ENCODE assay signal across 8 cellular contexts in genomic region chr20:63978319-63979220, GRCh38. TPM values are rescaled to one million over a fixed set of nuclear protein-coding genes. Genes with fewer than 3 reads are reported as not detected.
A peak's percentile ranks its signal among the peaks of the same experiment; 100 is the strongest.
DNase-seq lines count a peak whose midpoint lies in the region; ATAC-seq and TF ChIP-seq lines count a peak whose summit lies in the region.

No MANE protein-coding gene starts in this region.

- peaks cover 7% of the 10 kb centered on the region for H3K36me3 ChIP-seq in RWPE2 (ENCODE audit: low read depth)

- TF ChIP-seq POLR2A in GM15510 (IDR thresholded peaks at IDR 0.05; ENCODE audit: borderline replicate concordance, extremely low read depth, insufficient read length): peak; percentile 44

- in situ Hi-C loops in astrocyte of the cerebellum (cut with HindIII; ENCODE audit: low sequenced_read_pairs): no loop called here

- H3K9me3 ChIP-seq in AG04450 (ENCODE audit: control insufficient read depth, insufficient read depth, low read length) (no peaks in the 10 kb centered on the region; the same call in 1 of the 2 replicates), RWPE2 (ENCODE audit: severe bottlenecking) (no peaks in the 10 kb centered on the region)

- H3K27ac ChIP-seq in AG04450 (ENCODE audit: low read depth, low read length) (peak overlapping the region; percentile 57), RWPE2 (ENCODE audit: poor library complexity, severe bottlenecking) (peak overlapping the region; percentile 73)

- CTCF ChIA-PET in AG04450 (lab: Charles Lee): interaction anchor here (0.8 kb wide), 1 partner anchor 203 kb away, joined by 3 read pairs; no protein-coding TSS in a partner anchor

- H3K4me1 ChIP-seq in RWPE2 (ENCODE audit: insufficient read depth, poor library complexity, severe bottlenecking): peaks cover 15% of the 10 kb centered on the region

- H3K27me3 ChIP-seq in AG04450 (ENCODE audit: control insufficient read depth, insufficient read depth, low read length) (no peaks in the 10 kb centered on the region), RWPE2 (ENCODE audit: insufficient read depth, poor library complexity, severe bottlenecking) (no peaks in the 10 kb centered on the region)

- ATAC-seq in HG03521 (IDR thresholded peaks at IDR 0.05; ENCODE audit: unreplicated experiment): peak; percentile 27
- peak; percentile 53 for ATAC-seq in RWPE2 (ENCODE audit: low read depth)
- ATAC-seq in GM19328 (IDR thresholded peaks at IDR 0.05; ENCODE audit: unreplicated experiment): no peak

- no peak for DNase-seq in AG04450 (ENCODE audit: low read depth, low spot score)
- DNase-seq in RWPE2 (ENCODE audit: low spot score): peak; percentile 99
- DNase-seq in astrocyte of the cerebellum (ENCODE audit: low read depth): no peak
- DNase-seq in iris pigment epithelial cell (ENCODE audit: low read depth): peak; percentile 47
- DNase-seq in stimulated activated CD4-positive, alpha-beta T cell treated with anti-CD3 and anti-CD28 coated beads, Interleukin-12 subunit alpha, Interleukin-12 subunit beta, amount 100 ng/mL, for 48 hours (ENCODE audit: low read depth in 2 of 3, low spot score in 1 of 3): peak; percentile 36 to 77 (median 46)

- TF ChIP-seq CTCF in AG04450 (IDR thresholded peaks at IDR 0.05; ENCODE audit: low read depth, low read length) (no peak), RWPE2 (IDR thresholded peaks at IDR 0.05; ENCODE audit: poor library complexity, severe bottlenecking) (no peak), astrocyte of the cerebellum (IDR thresholded peaks at IDR 0.05; ENCODE audit: low read depth, low read length, missing control alignments) (no peak)

- POLR2A ChIA-PET in AG04450 (lab: Yijun Ruan, JAX): no interaction called here

- peak overlapping the region; percentile 56 for H3K4me3 ChIP-seq in AG04450 (ENCODE audit: low read depth, low read length)
- peak overlapping the region; percentile 64 for H3K4me3 ChIP-seq in RWPE2 (ENCODE audit: severe bottlenecking)
- H3K4me3 ChIP-seq in astrocyte of the cerebellum (ENCODE audit: low read depth, low read length): peak overlapping the region; percentile 88

RNA-seq across cellular contexts. Expression of gene SAMD10, which starts 0.9 kb away (rescaled TPM):
- polyA plus RNA-seq in AG04450 (2011; rRNA removed): 1.3 and 1.8 TPM in 2 replicates
- polyA minus RNA-seq in AG04450 (2011; rRNA and poly(A)+ RNA removed): 0.51 and 0.74 TPM in 2 replicates

RNA-seq across cellular contexts. Expression of gene PRPF6, which starts 2.4 kb away (rescaled TPM):
- 38.5 and 47.5 TPM in 2 replicates for polyA plus RNA-seq in AG04450 (2011; rRNA removed)
- 49.9 and 56.3 TPM in 2 replicates for polyA minus RNA-seq in AG04450 (2011; rRNA and poly(A)+ RNA removed)

RNA-seq across cellular contexts. Expression of gene ZNF512B, which starts 8.8 kb away (rescaled TPM):
- 4.0 and 6.0 TPM in 2 replicates for polyA plus RNA-seq in AG04450 (2011; rRNA removed)
- 7.0 and 8.4 TPM in 2 replicates for polyA minus RNA-seq in AG04450 (2011; rRNA and poly(A)+ RNA removed)

RNA-seq across cellular contexts. Expression of gene UCKL1, which starts 22.4 kb away (rescaled TPM):
- 18.0 and 22.3 TPM in 2 replicates for polyA plus RNA-seq in AG04450 (2011; rRNA removed)
- polyA minus RNA-seq in AG04450 (2011; rRNA and poly(A)+ RNA removed): 17.2 and 22.2 TPM in 2 replicates

RNA-seq across cellular contexts. Expression of gene C20orf204, which starts 57.4 kb away (rescaled TPM):
- 0.01 and 0.07 TPM in 2 replicates for polyA plus RNA-seq in AG04450 (2011; rRNA removed)
- polyA minus RNA-seq in AG04450 (2011; rRNA and poly(A)+ RNA removed): 0.41 and 0.48 TPM in 2 replicates

Comparison
In these comparisons a context has a peak if more than half of its experiments do, and no peak if none do; other contexts are left out.
1. DNase-seq: peak in RWPE2 (single experiment), iris pigment epithelial cell (single experiment) and stimulated activated CD4-positive, alpha-beta T cell treated with anti-CD3 and anti-CD28 coated beads, Interleukin-12 subunit alpha, Interleukin-12 subunit beta, amount 100 ng/mL, for 48 hours (3 of 3); none in AG04450 (single experiment) and astrocyte of the cerebellum (single experiment).
2. Peak in every context shown above with its lines, with median percentiles within 50 percentile points of each other: H3K4me3 ChIP-seq.